ENCODE assay signal across 31 cellular contexts in genomic region chr12:52354197-52354596, GRCh38. TPM values are rescaled to one million over a fixed set of nuclear protein-coding genes. Genes with fewer than 3 reads are reported as not detected.
DNase-seq lines count a peak whose midpoint lies in the region; ATAC-seq and TF ChIP-seq lines count a peak whose summit lies in the region.
"Had no signal": no experiment of that assay in that cellular context is flagged by ENCODE, and none has a peak within 500 bp of the region (broad histone marks: within the 10 kb centered on the region; RNA-seq: fewer than 3 reads in every experiment).

No MANE protein-coding gene starts in this region.

- H3K27ac ChIP-seq in osteoblast (ENCODE audit: low read depth, low read length) (no peak overlapping the region), RWPE1 (no peak overlapping the region; the same call in 1 of the 2 replicates)
- H3K27ac ChIP-seq: colonic mucosa, lower lobe of right lung, pancreas had no signal

- H2AFZ ChIP-seq in osteoblast (ENCODE audit: low read length), result no peak overlapping the region

- no peak overlapping the region for H3K4me3 ChIP-seq in osteoblast (ENCODE audit: insufficient read depth, low read length)
- H3K4me3 ChIP-seq: colonic mucosa, HAP-1, lower lobe of right lung, mucosa of descending colon, pancreas had no signal

- DNase-seq in NCI-H2196 (lab: John Stamatoyannopoulos, UW; ENCODE audit: unreplicated experiment) (peak; percentile 20), NCI-H2196 treated with DMSO at 0.1 percent for 48 hours (lab: John Stamatoyannopoulos, UW; ENCODE audit: unreplicated experiment) (no peak), NCI-H1694 (lab: John Stamatoyannopoulos, UW) (peak; percentile 90), NCI-H82 treated with DMSO at 0.1 percent for 48 hours (lab: John Stamatoyannopoulos, UW; ENCODE audit: unreplicated experiment) (peak; percentile 81), osteoblast (ENCODE audit: insufficient read length, low spot score, missing footprints) (peak; percentile 45), RWPE1 (ENCODE audit: low spot score) (no peak), HuH-7.5 (ENCODE audit: low spot score) (no peak)
- DNase-seq: activated CD4-positive, alpha-beta memory T cell treated with anti-CD3 and anti-CD28 coated beads for 36 hours; CD8-positive, alpha-beta T cell; colonic mucosa; DMS153; effector CD8-positive, alpha-beta T cell; GDM1; KG1; kidney; lower lobe of right lung; mucosa of descending colon; NCI-H187; NCI-H510A treated with DMSO at 0.1 percent for 48 hours; pancreas; T-helper 1 cell; trophoblast cell had no signal

- no peak for TF ChIP-seq CTCF in osteoblast (IDR thresholded peaks at IDR 0.05; ENCODE audit: extremely low read depth, low read depth, low read length)
- no peak for TF ChIP-seq CTCF in RWPE1 (conservative IDR thresholded peaks at IDR 0.05; ENCODE audit: low read depth)

- POLR2A ChIA-PET in RWPE1 (lab: Yijun Ruan, JAX; ENCODE audit: low non-redundant PET), result no interaction called here

- no peaks in the 10 kb centered on the region for H3K36me3 ChIP-seq in osteoblast (ENCODE audit: insufficient read depth, low read length)
- H3K36me3 ChIP-seq: colonic mucosa, HAP-1, lower lobe of right lung, pancreas had no signal

- no peaks in the 10 kb centered on the region for H3K79me2 ChIP-seq in osteoblast (ENCODE audit: insufficient read depth, low read length)

- CTCF ChIA-PET in RWPE1 (lab: Yijun Ruan, JAX), result no interaction called here

- no peaks in the 10 kb centered on the region for H3K9me3 ChIP-seq in osteoblast (ENCODE audit: low read depth, low read length)
- H3K9me3 ChIP-seq: colonic mucosa, HAP-1, lower lobe of right lung, mucosa of descending colon, pancreas had no signal

- H3K4me2 ChIP-seq in osteoblast (ENCODE audit: insufficient read depth, low read length), result no peak overlapping the region

- H3K27me3 ChIP-seq in osteoblast (ENCODE audit: insufficient read depth, low read length), result peaks cover 63% of the 10 kb centered on the region
- H3K27me3 ChIP-seq: colonic mucosa, pancreas had no signal

- no peak for ATAC-seq in GM21723 (IDR thresholded peaks at IDR 0.05; ENCODE audit: unreplicated experiment)
- ATAC-seq: activated CD4-positive, CD25-positive, alpha-beta regulatory T cell treated with anti-CD3 and anti-CD28 coated beads, Interleukin-2, amount 50 U/mL, for 24 hours; activated naive CD4-positive, alpha-beta T cell treated with anti-CD3 and anti-CD28 coated beads, Interleukin-2, amount 50 U/mL, for 72 hours; activated T-helper 17 cell treated with anti-CD3 and anti-CD28 coated beads, Interleukin-2, amount 50 U/mL, for 72 hours; CD8-positive, alpha-beta T cell; lower lobe of right lung; mucosa of descending colon; pancreas had no signal

- no peaks in the 10 kb centered on the region for H4K20me1 ChIP-seq in osteoblast (ENCODE audit: insufficient read depth, low read length)

- peaks cover 5% of the 10 kb centered on the region for H3K4me1 ChIP-seq in osteoblast (ENCODE audit: insufficient read depth, low read length)
- H3K4me1 ChIP-seq: colonic mucosa, HAP-1 had no signal

RNA-seq across cellular contexts. Expression of gene KRT85, which starts 13.1 kb away (rescaled TPM):
- total RNA-seq in osteoblast, result not detected in 2 replicates
- total RNA-seq: activated CD4-positive, alpha-beta memory T cell treated with anti-CD3 and anti-CD28 coated beads for 36 hours; activated naive CD4-positive, alpha-beta T cell treated with anti-CD3 and anti-CD28 coated beads, Interleukin-2, amount 50 U/mL, for 72 hours; activated T-helper 17 cell treated with anti-CD3 and anti-CD28 coated beads, Interleukin-2, amount 50 U/mL, for 72 hours; bronchial epithelial cell; CD8-positive, alpha-beta T cell; colonic mucosa; epithelial cell of proximal tubule; HT1080; kidney; lower lobe of right lung; mucosa of descending colon; pancreas; SK-MEL-5 had no signal

RNA-seq across cellular contexts. Expression of gene KRT84, which starts 31.3 kb away (rescaled TPM):
- total RNA-seq in osteoblast, result not detected in 2 replicates
- total RNA-seq: activated CD4-positive, alpha-beta memory T cell treated with anti-CD3 and anti-CD28 coated beads for 36 hours; activated naive CD4-positive, alpha-beta T cell treated with anti-CD3 and anti-CD28 coated beads, Interleukin-2, amount 50 U/mL, for 72 hours; activated T-helper 17 cell treated with anti-CD3 and anti-CD28 coated beads, Interleukin-2, amount 50 U/mL, for 72 hours; bronchial epithelial cell; CD8-positive, alpha-beta T cell; colonic mucosa; epithelial cell of proximal tubule; HT1080; kidney; lower lobe of right lung; mucosa of descending colon; pancreas; SK-MEL-5 had no signal

RNA-seq across cellular contexts. Expression of gene KRT83, which starts 33.0 kb away (rescaled TPM):
- not detected in 2 replicates for total RNA-seq in osteoblast
- total RNA-seq: activated CD4-positive, alpha-beta memory T cell treated with anti-CD3 and anti-CD28 coated beads for 36 hours; activated naive CD4-positive, alpha-beta T cell treated with anti-CD3 and anti-CD28 coated beads, Interleukin-2, amount 50 U/mL, for 72 hours; activated T-helper 17 cell treated with anti-CD3 and anti-CD28 coated beads, Interleukin-2, amount 50 U/mL, for 72 hours; bronchial epithelial cell; CD8-positive, alpha-beta T cell; colonic mucosa; epithelial cell of proximal tubule; kidney; lower lobe of right lung; mucosa of descending colon; pancreas; SK-MEL-5 had no signal

RNA-seq across cellular contexts. Expression of gene KRT82, which starts 51.9 kb away (rescaled TPM):
- not detected in 2 replicates for total RNA-seq in osteoblast
- total RNA-seq: activated CD4-positive, alpha-beta memory T cell treated with anti-CD3 and anti-CD28 coated beads for 36 hours; activated naive CD4-positive, alpha-beta T cell treated with anti-CD3 and anti-CD28 coated beads, Interleukin-2, amount 50 U/mL, for 72 hours; activated T-helper 17 cell treated with anti-CD3 and anti-CD28 coated beads, Interleukin-2, amount 50 U/mL, for 72 hours; bronchial epithelial cell; CD8-positive, alpha-beta T cell; colonic mucosa; epithelial cell of proximal tubule; HT1080; kidney; lower lobe of right lung; mucosa of descending colon; pancreas; SK-MEL-5 had no signal

Comparison
In these comparisons a context has a peak if more than half of its experiments do, and no peak if none do; other contexts are left out.
1. DNase-seq: peak in NCI-H2196 (single experiment), NCI-H1694 (single experiment), NCI-H82 treated with DMSO at 0.1 percent for 48 hours (single experiment) and osteoblast (single experiment); none in NCI-H2196 treated with DMSO at 0.1 percent for 48 hours (single experiment), RWPE1 (single experiment) and HuH-7.5 (single experiment).